Comparison of ENCODE assay signal across 21 cellular contexts in genomic region chr17:81998719-81999438, GRCh38. TPM values are rescaled to one million over a fixed set of nuclear protein-coding genes. Genes with fewer than 3 reads are reported as not detected.
"Had no signal": no experiment of that assay in that cellular context is flagged by ENCODE, and none has a peak within 500 bp of the region (broad histone marks: within the 10 kb centered on the region; RNA-seq: fewer than 3 reads in every experiment).

No MANE protein-coding gene starts in this region.

- H3K9me3 ChIP-seq: colonic mucosa, esophagus squamous epithelium, left lung, lower lobe of right lung, prostate gland, spleen, tibial artery had no signal

- H3K36me3 ChIP-seq: colonic mucosa, neural progenitor cell, prostate gland had no signal

- H3K4me1 ChIP-seq: colonic mucosa, prostate gland had no signal

- ATAC-seq: natural killer cell; sciatic nerve; stimulated activated memory B cell treated with anti-CD40 and anti-IgM and Interleukin-4, amounts not matched to agents 10 μg/mL and 1 μg/mL and 100 μg/mL, for 72 hours had no signal

- H3K27me3 ChIP-seq: colonic mucosa, esophagus squamous epithelium, left lung, neural progenitor cell, spleen, tibial artery had no signal

- H3K27ac ChIP-seq: colonic mucosa, esophagus squamous epithelium, left lung, lower lobe of right lung, neural progenitor cell, parathyroid adenoma, prostate gland, spleen, tibial artery had no signal

- DNase-seq: colonic mucosa; esophagus squamous epithelium; foreskin fibroblast; immature natural killer cell; left lung; natural killer cell; occipital lobe; spleen; stimulated activated CD4-positive, alpha-beta T cell treated with anti-CD3 and anti-CD28 coated beads, Interleukin-15, amount 100 ng/mL, for 24 hours; stimulated activated CD4-positive, alpha-beta T cell treated with anti-CD3 and anti-CD28 coated beads, Interleukin-1b, Interleukin-23, amount 100 ng/mL, for 48 hours; stimulated activated CD4-positive, alpha-beta T cell treated with anti-CD3 and anti-CD28 coated beads, Interleukin-4, amount 100 ng/mL, for 24 hours; tibial artery had no signal

- H3K4me3 ChIP-seq: colonic mucosa, esophagus squamous epithelium, left lung, lower lobe of right lung, neural progenitor cell, prostate gland, spleen, tibial artery had no signal

- H2AFZ ChIP-seq: neural progenitor cell, parathyroid adenoma had no signal

- H3K9ac ChIP-seq: parathyroid adenoma had no signal

- H3K4me2 ChIP-seq: neural progenitor cell had no signal

RNA-seq across cellular contexts. Expression of gene RAC3, which starts 32.6 kb away (rescaled TPM):
- polyA plus RNA-seq: immature natural killer cell had no signal

RNA-seq across cellular contexts. Expression of gene NOTUM, which starts 37.9 kb away (rescaled TPM):
- total RNA-seq: dermis blood vessel endothelial cell, epithelial cell of proximal tubule, natural killer cell, sciatic nerve had no signal
- polyA plus RNA-seq: immature natural killer cell, keratinocyte had no signal
